ENCODE assay signal across 1 cellular context in the genomic region with DNA sequence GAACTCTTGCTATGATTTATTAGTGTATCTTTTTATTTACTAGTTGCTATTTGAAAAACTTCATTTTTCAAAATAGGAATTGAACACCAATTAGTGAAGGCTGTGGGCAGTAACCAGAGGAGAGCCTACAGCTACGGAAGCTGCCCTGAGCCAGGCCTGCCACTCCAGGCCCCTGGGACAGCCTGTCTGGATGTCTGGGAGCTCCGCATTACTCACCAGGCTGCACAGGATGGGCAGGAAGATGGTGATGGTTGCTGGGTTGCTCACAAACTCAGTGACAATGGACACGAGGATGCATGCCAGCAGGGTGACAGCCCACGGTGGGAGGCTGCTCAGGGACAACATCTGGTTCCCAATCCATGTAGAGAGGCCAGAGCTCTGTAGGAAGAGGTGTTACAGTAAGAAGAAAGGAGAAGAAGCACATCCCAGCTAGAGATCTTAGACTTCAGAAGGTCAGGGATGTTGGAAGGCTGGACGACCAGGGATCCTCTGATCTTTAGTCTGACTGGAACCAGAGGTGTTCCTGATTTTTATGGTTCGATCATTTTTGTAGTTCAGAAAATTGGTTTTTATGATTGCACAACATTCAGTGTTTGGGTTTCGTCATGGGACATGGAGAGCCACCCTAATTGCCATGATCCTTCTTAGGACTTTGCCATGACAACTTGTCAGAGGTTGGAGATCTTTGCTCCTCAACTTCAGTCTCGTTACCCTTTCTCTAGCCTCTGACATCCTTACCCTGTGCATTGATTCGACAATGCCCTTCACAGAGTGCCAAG.
TF ChIP-seq lines count a peak whose summit lies in the region.

No MANE protein-coding gene starts in this region.

TF ChIP-seq in SK-N-SH, 30 proteins besides CTCF, POLR2A, EP300 and RAD21:
- TF ChIP-seq, protein P1, sequence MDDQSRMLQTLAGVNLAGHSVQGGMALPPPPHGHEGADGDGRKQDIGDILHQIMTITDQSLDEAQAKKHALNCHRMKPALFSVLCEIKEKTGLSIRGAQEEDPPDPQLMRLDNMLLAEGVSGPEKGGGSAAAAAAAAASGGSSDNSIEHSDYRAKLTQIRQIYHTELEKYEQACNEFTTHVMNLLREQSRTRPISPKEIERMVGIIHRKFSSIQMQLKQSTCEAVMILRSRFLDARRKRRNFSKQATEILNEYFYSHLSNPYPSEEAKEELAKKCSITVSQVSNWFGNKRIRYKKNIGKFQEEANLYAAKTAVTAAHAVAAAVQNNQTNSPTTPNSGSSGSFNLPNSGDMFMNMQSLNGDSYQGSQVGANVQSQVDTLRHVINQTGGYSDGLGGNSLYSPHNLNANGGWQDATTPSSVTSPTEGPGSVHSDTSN (IDR thresholded peaks at IDR 0.05), result peak; percentile 43
- TF ChIP-seq RCOR1 (IDR thresholded peaks at IDR 0.05; ENCODE audit: low read length), result no peak
- no peak for TF ChIP-seq FOXJ3 (CRISPR knock-in tag; IDR thresholded peaks at IDR 0.05)
- no peak for TF ChIP-seq SIN3A (IDR thresholded peaks at IDR 0.05; ENCODE audit: borderline replicate concordance, low read depth, low read length)
- TF ChIP-seq TAF1 (IDR thresholded peaks at IDR 0.05; ENCODE audit: borderline replicate concordance, low read depth, low read length), result no peak
- TF ChIP-seq USF1 (IDR thresholded peaks at IDR 0.05; ENCODE audit: borderline replicate concordance, low read depth), result no peak
- TF ChIP-seq CHD2 (IDR thresholded peaks at IDR 0.05; ENCODE audit: low read length, partially characterized antibody), result no peak
- TF ChIP-seq RFX5 (IDR thresholded peaks at IDR 0.05; ENCODE audit: low read length), result no peak
- TF ChIP-seq EZH2phosphoT487 (IDR thresholded peaks at IDR 0.05; ENCODE audit: borderline replicate concordance, low read depth), result no peak
- TF ChIP-seq POLR2AphosphoS5 (IDR thresholded peaks at IDR 0.05; ENCODE audit: low read depth, low read length), result no peak
- no peak for TF ChIP-seq YY1 (IDR thresholded peaks at IDR 0.05; ENCODE audit: low read depth)
- no peak for TF ChIP-seq MXI1 (IDR thresholded peaks at IDR 0.05; ENCODE audit: low read depth, low read length)
- TF ChIP-seq USF2 (IDR thresholded peaks at IDR 0.05; ENCODE audit: borderline replicate concordance, low read depth, low read length), result no peak
- no peak for TF ChIP-seq IRF3 (IDR thresholded peaks at IDR 0.05; ENCODE audit: low read depth, low read length)
- no peak for TF ChIP-seq GATA2 (CRISPR knock-in tag; IDR thresholded peaks at IDR 0.05)
- TF ChIP-seq JUND (IDR thresholded peaks at IDR 0.05), result no peak; the same call in 1 of the 2 replicates
- TF ChIP-seq ELF1 (IDR thresholded peaks at IDR 0.05), result no peak
- TF ChIP-seq, protein P2, sequence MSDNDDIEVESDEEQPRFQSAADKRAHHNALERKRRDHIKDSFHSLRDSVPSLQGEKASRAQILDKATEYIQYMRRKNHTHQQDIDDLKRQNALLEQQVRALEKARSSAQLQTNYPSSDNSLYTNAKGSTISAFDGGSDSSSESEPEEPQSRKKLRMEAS (IDR thresholded peaks at IDR 0.05; ENCODE audit: low read depth), result 0 out of 2 replicates have a peak, but pooled peaks have one; percentile 31
- TF ChIP-seq GABPA (IDR thresholded peaks at IDR 0.05; ENCODE audit: low read depth), result no peak
- TF ChIP-seq, protein P3, sequence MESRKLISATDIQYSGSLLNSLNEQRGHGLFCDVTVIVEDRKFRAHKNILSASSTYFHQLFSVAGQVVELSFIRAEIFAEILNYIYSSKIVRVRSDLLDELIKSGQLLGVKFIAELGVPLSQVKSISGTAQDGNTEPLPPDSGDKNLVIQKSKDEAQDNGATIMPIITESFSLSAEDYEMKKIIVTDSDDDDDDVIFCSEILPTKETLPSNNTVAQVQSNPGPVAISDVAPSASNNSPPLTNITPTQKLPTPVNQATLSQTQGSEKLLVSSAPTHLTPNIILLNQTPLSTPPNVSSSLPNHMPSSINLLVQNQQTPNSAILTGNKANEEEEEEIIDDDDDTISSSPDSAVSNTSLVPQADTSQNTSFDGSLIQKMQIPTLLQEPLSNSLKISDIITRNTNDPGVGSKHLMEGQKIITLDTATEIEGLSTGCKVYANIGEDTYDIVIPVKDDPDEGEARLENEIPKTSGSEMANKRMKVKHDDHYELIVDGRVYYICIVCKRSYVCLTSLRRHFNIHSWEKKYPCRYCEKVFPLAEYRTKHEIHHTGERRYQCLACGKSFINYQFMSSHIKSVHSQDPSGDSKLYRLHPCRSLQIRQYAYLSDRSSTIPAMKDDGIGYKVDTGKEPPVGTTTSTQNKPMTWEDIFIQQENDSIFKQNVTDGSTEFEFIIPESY (IDR thresholded peaks at IDR 0.05; ENCODE audit: borderline replicate concordance, low read depth), result no peak
- TF ChIP-seq MEF2A (IDR thresholded peaks at IDR 0.05; ENCODE audit: borderline replicate concordance, low read depth), result no peak
- TF ChIP-seq TEAD4 (IDR thresholded peaks at IDR 0.05; ENCODE audit: borderline replicate concordance, insufficient read depth), result no peak
- peak; percentile 43; the same call in 1 of the 2 replicates for TF ChIP-seq TCF12 (IDR thresholded peaks at IDR 0.05)
- TF ChIP-seq FOXM1 (IDR thresholded peaks at IDR 0.05; ENCODE audit: low read depth), result no peak
- TF ChIP-seq NRF1 (IDR thresholded peaks at IDR 0.05; ENCODE audit: low read depth, low read length), result no peak
- TF ChIP-seq REST (IDR thresholded peaks at IDR 0.05; ENCODE audit: low read depth, low read length), result 0 out of 2 replicates have a peak, but pooled peaks have one; percentile 11
- TF ChIP-seq RXRA (IDR thresholded peaks at IDR 0.05; ENCODE audit: borderline replicate concordance, low read depth), result no peak
- no peak for TF ChIP-seq SMC3 (IDR thresholded peaks at IDR 0.05; ENCODE audit: low read depth, low read length)
- TF ChIP-seq FOSL2 (IDR thresholded peaks at IDR 0.05; ENCODE audit: borderline replicate concordance, low read depth), result peak; percentile 34; the same call in 1 of the 2 replicates
- peak; percentile 25; the same call in 1 of the 2 replicates for TF ChIP-seq NFIC (IDR thresholded peaks at IDR 0.05; ENCODE audit: borderline replicate concordance)
